In genomic region chr6:8195040-8195713, GRCh38 we compare ENCODE assay signal across 11 cellular contexts.
DNase-seq lines count a peak whose midpoint lies in the region; ATAC-seq and TF ChIP-seq lines count a peak whose summit lies in the region.
"Had no signal": no experiment of that assay in that cellular context is flagged by ENCODE, and none has a peak within 500 bp of the region (broad histone marks: within the 10 kb centered on the region; RNA-seq: fewer than 3 reads in every experiment).

No MANE protein-coding gene starts in this region.

- peak overlapping the region; percentile 65; the same call in 1 of the 2 replicates for H3K27ac ChIP-seq in Panc1 (ENCODE audit: low read length)

- DNase-seq in CD1c-positive myeloid dendritic cell (ENCODE audit: extremely low spot score), result peak; percentile 5
- no peak for DNase-seq in GM10248 (ENCODE audit: extremely low spot score)
- DNase-seq in Panc1 (ENCODE audit: low read depth, low spot score), result no peak
- DNase-seq in kidney epithelial cell (ENCODE audit: low read depth), result no peak
- DNase-seq in ureter (ENCODE audit: low spot score), result no peak
- DNase-seq in cardiac septum (ENCODE audit: low spot score), result no peak
- DNase-seq in activated CD8-positive, alpha-beta memory T cell treated with anti-CD3 and anti-CD28 coated beads for 24 hours, result no peak
- DNase-seq: activated CD4-positive, alpha-beta memory T cell treated with anti-CD3 and anti-CD28 coated beads for 36 hours; NCI-H2107 had no signal

- H3K27me3 ChIP-seq in Panc1 (ENCODE audit: control insufficient read depth, insufficient read depth, low read length), result no peaks in the 10 kb centered on the region
- no peaks in the 10 kb centered on the region for H3K27me3 ChIP-seq in kidney epithelial cell (ENCODE audit: control insufficient read depth, insufficient read depth, low read length)

- no peaks in the 10 kb centered on the region for H3K9me3 ChIP-seq in Panc1 (ENCODE audit: control insufficient read depth, insufficient read depth, low read depth, low read length)

- H3K36me3 ChIP-seq in Panc1 (ENCODE audit: control insufficient read depth, insufficient read depth, low read length), result no peaks in the 10 kb centered on the region
- H3K36me3 ChIP-seq in kidney epithelial cell (ENCODE audit: control insufficient read depth, insufficient read depth, low read length), result no peaks in the 10 kb centered on the region

- no TSS peak for BruUV-seq in Panc1 (replicated peaks; lab: Mats Ljungman, UMichigan)

- POLR2A ChIA-PET in GM10248 (lab: Yijun Ruan, JAX) (no interaction called here), Panc1 (lab: Charles Lee) (no interaction called here)

- intact Hi-C loops in Panc1 (cut with micrococcal nuclease; ENCODE audit: unreplicated experiment) (no loop called here), cardiac septum (cut with DNase I) (no loop called here)

- H3K4me1 ChIP-seq in Panc1 (ENCODE audit: control insufficient read depth, insufficient read depth, low read length), result peaks cover 3% of the 10 kb centered on the region; the same call in 1 of the 2 replicates

- no peak overlapping the region for H3K4me3 ChIP-seq in Panc1 (ENCODE audit: low read depth in 2 of 2, low read length in 2 of 2)
- H3K4me3 ChIP-seq in kidney epithelial cell (ENCODE audit: low read depth, low read length), result no peak overlapping the region

- TF ChIP-seq CTCF in GM10248 (IDR thresholded peaks at IDR 0.05; ENCODE audit: control extremely low read depth, extremely low read depth, low read depth, missing control alignments) (peak; percentile 6), Panc1 (IDR thresholded peaks at IDR 0.05) (peak; percentile 37; the same call in 1 of the 2 replicates), kidney epithelial cell (IDR thresholded peaks at IDR 0.05; ENCODE audit: insufficient read depth, low read length, poor library complexity, severe bottlenecking) (peak; percentile 14)

- peak; percentile 66 for ATAC-seq in Panc1
- ATAC-seq in HG02970 (IDR thresholded peaks at IDR 0.05; ENCODE audit: low FRiP score, unreplicated experiment), result no peak
- ATAC-seq: stimulated activated effector memory CD8-positive, alpha-beta T cell treated with anti-CD3 and anti-CD28 coated beads, Interleukin-12 subunit alpha, Interleukin-12 subunit beta, amount 100 ng/mL, for 72 hours had no signal

- in situ Hi-C loops in Panc1 (cut with HindIII; ENCODE audit: low pct_unique_long_range_greater_than_20kb, low sequenced_read_pairs), result no loop called here

- CTCF ChIA-PET in GM10248 (lab: Yijun Ruan, JAX) (interaction anchor here (1.7 to 4.8 kb wide), 2 partner anchors 10 to 24 kb away, joined by 4 to 23 read pairs; no protein-coding TSS in a partner anchor), Panc1 (lab: Charles Lee) (no interaction called here)
